In the genomic region with DNA sequence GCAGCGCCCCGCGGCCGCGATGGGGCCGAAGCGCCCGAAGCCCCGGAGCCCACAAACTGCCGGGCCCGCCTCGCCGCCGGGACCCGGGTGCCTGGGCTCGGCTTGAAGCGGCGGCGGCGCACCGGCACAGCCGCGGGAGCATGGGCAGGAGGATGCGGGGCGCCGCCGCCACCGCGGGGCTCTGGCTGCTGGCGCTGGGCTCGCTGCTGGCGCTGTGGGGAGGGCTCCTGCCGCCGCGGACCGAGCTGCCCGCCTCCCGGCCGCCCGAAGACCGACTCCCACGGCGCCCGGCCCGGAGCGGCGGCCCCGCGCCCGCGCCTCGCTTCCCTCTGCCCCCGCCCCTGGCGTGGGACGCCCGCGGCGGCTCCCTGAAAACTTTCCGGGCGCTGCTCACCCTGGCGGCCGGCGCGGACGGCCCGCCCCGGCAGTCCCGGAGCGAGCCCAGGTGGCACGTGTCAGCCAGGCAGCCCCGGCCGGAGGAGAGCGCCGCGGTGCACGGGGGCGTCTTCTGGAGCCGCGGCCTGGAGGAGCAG, we compare ENCODE assay signal across 8 cellular contexts. TPM values are rescaled to one million over a fixed set of nuclear protein-coding genes. Genes with fewer than 3 reads are reported as not detected.
DNase-seq lines count a peak whose midpoint lies in the region; ATAC-seq, FAIRE-seq and TF ChIP-seq lines count a peak whose summit lies in the region.

No MANE protein-coding gene starts in this region.

- POLR2A ChIA-PET in GM10248 (lab: Yijun Ruan, JAX) = no interaction called here

- CTCF ChIA-PET in GM10248 (lab: Yijun Ruan, JAX) = interaction anchor here (1.3 to 3.9 kb wide), 5 partner anchors 13 to 649 kb away, joined by 3 to 18 read pairs (median 6); no protein-coding TSS in a partner anchor

- peak; percentile 43 for ATAC-seq in GM21360 (IDR thresholded peaks at IDR 0.05; ENCODE audit: unreplicated experiment)

- H3K36me3 ChIP-seq in keratinocyte (ENCODE audit: control insufficient read depth in 2 of 2, extremely low read depth in 1 of 2, insufficient read depth in 2 of 2, low read length in 2 of 2) (peaks cover 0 to 10% of the 10 kb centered on the region in 2 experiments), testis (ENCODE audit: low read depth, missing control alignments) (no peaks in the 10 kb centered on the region)

- peak overlapping the region; percentile 91 for H3K9ac ChIP-seq in keratinocyte (ENCODE audit: control insufficient read depth, extremely low read depth, insufficient read depth, low read length)

- 10% methylated on average over 2 of the region's 79 CpGs; no CpG with 5 or more reads in 1 of the 2 donors for WGBS in testis, 2 donors

- peak overlapping the region; percentile 95 for H3K27ac ChIP-seq in keratinocyte (ENCODE audit: control insufficient read depth, insufficient read depth, low read length)
- H3K27ac ChIP-seq in testis = peak overlapping the region in 1 of 2 donors; percentile 79

- peaks cover 32% of the 10 kb centered on the region for H3K79me2 ChIP-seq in keratinocyte (ENCODE audit: control insufficient read depth, insufficient read depth, low read length)

- H3K9me3 ChIP-seq in keratinocyte (ENCODE audit: control insufficient read depth, low read depth, low read length) (no peaks in the 10 kb centered on the region), testis (no peaks in the 10 kb centered on the region)

- H3K9me1 ChIP-seq in keratinocyte (ENCODE audit: control insufficient read depth, extremely low read depth, insufficient read depth, low read length) = no peaks in the 10 kb centered on the region

- no peak overlapping the region for H2AFZ ChIP-seq in keratinocyte (ENCODE audit: control insufficient read depth, low read length)

- FAIRE-seq in keratinocyte (lab: Jason Lieb, UNC) = no peak

- H3K4me1 ChIP-seq in keratinocyte (ENCODE audit: control insufficient read depth, extremely low read depth, insufficient read depth, low read length) = peaks cover 52% of the 10 kb centered on the region
- H3K4me1 ChIP-seq in testis = peaks cover 6% of the 10 kb centered on the region

- dilution Hi-C loops in keratinocyte (cut with MboI; ENCODE audit: extremely low pct_ligation_motif_present, low sequenced_read_pairs) = loop anchor here (25.0 kb wide), 1 partner anchor 194 kb away; no protein-coding TSS in a partner anchor

- DNase-seq in GM10248 (ENCODE audit: extremely low spot score) (peak; percentile 58), HPDE6-E6E7 (ENCODE audit: extremely low spot score) (peak; percentile 33), astrocyte of the spinal cord (ENCODE audit: low read depth, low spot score) (no peak), keratinocyte (ENCODE audit: low read depth, low spot score) (no peak), testis (peak; percentile 30), NCI-H2196 treated with DMSO at 0.1 percent for 48 hours (lab: John Stamatoyannopoulos, UW; ENCODE audit: unreplicated experiment) (no peak), DMS79 treated with DMSO at 0.1 percent for 48 hours (lab: John Stamatoyannopoulos, UW) (no peak)

- TF ChIP-seq CTCF in GM10248 (IDR thresholded peaks at IDR 0.05; ENCODE audit: control extremely low read depth, extremely low read depth, low read depth, missing control alignments) (no peak), astrocyte of the spinal cord (IDR thresholded peaks at IDR 0.05; ENCODE audit: low read depth, low read length) (no peak), keratinocyte (optimal IDR thresholded peaks at IDR 0.05 in 1 of 3, IDR thresholded peaks at IDR 0.05 in 1 of 3, conservative IDR thresholded peaks at IDR 0.05 in 1 of 3; ENCODE audit: extremely low read depth in 1 of 3, insufficient read depth in 2 of 3, low read length in 3 of 3) (no peak), testis (IDR thresholded peaks at IDR 0.05) (no peak)

- peak overlapping the region; percentile 71 for H3K4me3 ChIP-seq in astrocyte of the spinal cord (ENCODE audit: low read depth, low read length)
- peak overlapping the region; percentile 56 to 91 (median 89) for H3K4me3 ChIP-seq in keratinocyte (ENCODE audit: control insufficient read depth in 2 of 3, extremely low read depth in 1 of 3, insufficient read depth in 2 of 3, low read depth in 1 of 3, low read length in 3 of 3)
- peak overlapping the region; percentile 61 to 62 for H3K4me3 ChIP-seq in testis

- peak overlapping the region; percentile 100 for H3K4me2 ChIP-seq in keratinocyte (ENCODE audit: control insufficient read depth, extremely low read depth, insufficient read depth, low read depth, low read length)

- intact Hi-C loops in testis (cut with DNase I; ENCODE audit: low total_unique reads) = loop anchor here (5.0 to 10.0 kb wide), 2 partner anchors 206 to 649 kb away; no protein-coding TSS in a partner anchor

- in situ Hi-C loops in astrocyte of the spinal cord (cut with HindIII; ENCODE audit: low sequenced_read_pairs) = no loop called here

- no peaks in the 10 kb centered on the region for H4K20me1 ChIP-seq in keratinocyte (ENCODE audit: control insufficient read depth, extremely low read depth, insufficient read depth, low read length)

- H3K27me3 ChIP-seq in keratinocyte (ENCODE audit: control insufficient read depth, extremely low read depth, insufficient read depth, low read length) (no peaks in the 10 kb centered on the region), testis (no peaks in the 10 kb centered on the region)

- TF ChIP-seq POLR2A in testis (IDR thresholded peaks at IDR 0.05) = no peak

RNA-seq across cellular contexts. Expression of gene FJX1, which starts 0.3 kb away (rescaled TPM):
- polyA plus RNA-seq in keratinocyte (19.0 to 25.3 TPM (median 19.7 TPM) in 3 replicates), testis (ENCODE audit: insufficient read depth, low read depth, low replicate concordance) (2.0 TPM)
- 12.6 TPM for polyA plus RNA-seq in keratinocyte (2011; ENCODE audit: low read depth)
- 8.5 and 17.4 TPM in 2 replicates for polyA plus RNA-seq in keratinocyte (2011; cell fraction: cytosol; rRNA removed)
- polyA plus RNA-seq in keratinocyte (2011; cell fraction: nucleus; rRNA removed) = 26.3 and 34.6 TPM in 2 replicates
- polyA plus RNA-seq in keratinocyte (2012; ENCODE audit: low replicate concordance) = 30.7 and 61.7 TPM in 2 replicates
- 8.9 to 30.3 TPM (median 10.4 TPM) in 3 replicates for polyA minus RNA-seq in keratinocyte
- polyA minus RNA-seq in keratinocyte (2011; cell fraction: cytosol; rRNA and poly(A)+ RNA removed) = 61.8 TPM
- polyA minus RNA-seq in keratinocyte (2011; cell fraction: nucleus; rRNA and poly(A)+ RNA removed) = 28.4 and 32.3 TPM in 2 replicates
- 1 to 10 TPM; 2.8 to 5.1 TPM for total RNA-seq in testis

RNA-seq across cellular contexts. Expression of gene TRIM44, which starts 44.0 kb away (rescaled TPM):
- polyA plus RNA-seq in keratinocyte = 40.4 to 49.6 TPM (median 48.3 TPM) in 3 replicates
- 12.0 TPM for polyA plus RNA-seq in keratinocyte (2011; ENCODE audit: low read depth)
- polyA plus RNA-seq in keratinocyte (2011; cell fraction: cytosol; rRNA removed) = 39.6 and 50.9 TPM in 2 replicates
- 76.9 and 84.0 TPM in 2 replicates for polyA plus RNA-seq in keratinocyte (2011; cell fraction: nucleus; rRNA removed)
- polyA plus RNA-seq in keratinocyte (2012; ENCODE audit: low replicate concordance) = 8.4 and 31.3 TPM in 2 replicates
- 27.0 to 79.5 TPM (median 67.1 TPM) in 3 replicates for polyA minus RNA-seq in keratinocyte
- polyA minus RNA-seq in keratinocyte (2011; cell fraction: cytosol; rRNA and poly(A)+ RNA removed) = 41.6 TPM
- 9.2 and 36.5 TPM in 2 replicates for polyA minus RNA-seq in keratinocyte (2011; cell fraction: nucleus; rRNA and poly(A)+ RNA removed)
- 10 to 100 TPM; 37.1 to 42.3 TPM for total RNA-seq in testis
- 41.6 TPM for polyA plus RNA-seq in testis (ENCODE audit: insufficient read depth, low read depth, low replicate concordance)

Comparison
In these comparisons a context has a peak if more than half of its experiments do, and no peak if none do; other contexts are left out.
1. DNase-seq: peak in GM10248 (single experiment), HPDE6-E6E7 (single experiment) and testis (single experiment); none in astrocyte of the spinal cord (single experiment), keratinocyte (single experiment), NCI-H2196 treated with DMSO at 0.1 percent for 48 hours (single experiment) and DMS79 treated with DMSO at 0.1 percent for 48 hours (single experiment).
2. Peak in every context shown above with its lines, with median percentiles within 50 percentile points of each other: H3K4me3 ChIP-seq.